Comparison of ENCODE assay signal across 8 cellular contexts in the genomic region with DNA sequence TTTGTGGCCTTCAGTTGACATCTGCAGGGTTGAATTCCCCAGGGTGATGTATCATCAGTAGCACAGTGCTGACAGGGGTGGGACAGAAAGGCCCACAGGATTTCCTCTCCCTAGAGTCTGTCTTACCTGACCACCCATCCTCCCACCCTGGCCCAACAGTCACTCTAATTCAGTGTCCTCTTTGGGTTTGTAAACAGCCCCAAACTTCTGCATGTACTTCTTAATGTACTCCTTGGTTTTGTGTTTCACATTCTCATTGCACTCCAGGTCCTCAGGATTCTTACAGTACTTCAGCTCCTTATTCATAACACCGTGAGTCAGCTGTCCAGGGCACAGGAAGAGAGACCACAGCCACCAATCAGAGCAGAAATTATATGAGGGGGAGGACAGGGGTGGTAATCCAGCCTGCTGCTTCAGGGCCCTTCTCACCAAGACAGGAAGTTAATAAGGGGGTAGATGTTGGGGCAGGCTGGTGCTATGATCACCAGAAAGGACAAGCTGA. TPM values are rescaled to one million over a fixed set of nuclear protein-coding genes. Genes with fewer than 3 reads are reported as not detected.
DNase-seq lines count a peak whose midpoint lies in the region; ATAC-seq lines count a peak whose summit lies in the region.

No MANE protein-coding gene starts in this region.

- no peak overlapping the region for H3K4me3 ChIP-seq in SJSA1
- no peak overlapping the region for H3K4me3 ChIP-seq in H7 (ENCODE audit: insufficient read depth, low read depth, low read length)

- H3K4me1 ChIP-seq in SJSA1 (replicated peaks) = peaks cover 29% of the 10 kb centered on the region

- H3K27me3 ChIP-seq in SJSA1 (replicated peaks) = no peaks in the 10 kb centered on the region
- H3K27me3 ChIP-seq in H7 (ENCODE audit: control insufficient read depth, insufficient read depth, low read length) = no peaks in the 10 kb centered on the region

- ATAC-seq in GM19397 (IDR thresholded peaks at IDR 0.05; ENCODE audit: unreplicated experiment) (peak; percentile 57), GM19467 (IDR thresholded peaks at IDR 0.05; ENCODE audit: unreplicated experiment) (no peak)
- ATAC-seq in stimulated activated naive CD8-positive, alpha-beta T cell treated with anti-CD3 and anti-CD28 coated beads, Interleukin-15, Interleukin-2, amounts not matched to agents 100 U/mL and 50 U/mL, for 24 hours = peak; percentile 84

- H3K9me3 ChIP-seq in SJSA1 (replicated peaks) = no peaks in the 10 kb centered on the region

- H3K36me3 ChIP-seq in SJSA1 (peaks cover 55% of the 10 kb centered on the region), H7 (replicated peaks; ENCODE audit: control insufficient read depth, insufficient read depth, low read length) (peaks cover 14% of the 10 kb centered on the region)

- DNase-seq in AG08395 (ENCODE audit: low spot score) (peak; percentile 79), SJSA1 (ENCODE audit: low read depth in 1 of 2, low spot score in 2 of 2) (peak; percentile 56 to 59), epithelial cell of prostate (ENCODE audit: low read depth, low spot score) (no peak), mucosa of gallbladder (ENCODE audit: low spot score) (no peak), H7 (no peak)
- peak; percentile 45 for DNase-seq in stimulated activated naive CD8-positive, alpha-beta T cell treated with anti-CD3 and anti-CD28 coated beads, Interleukin-15, Interleukin-2, amounts not matched to agents 100 U/mL and 50 U/mL, for 24 hours

- peak overlapping the region; percentile 18 for H3K27ac ChIP-seq in SJSA1
- H3K27ac ChIP-seq in epithelial cell of prostate = peak overlapping the region; percentile 38

RNA-seq across cellular contexts. Expression of a gene that starts 37.5 kb away (rescaled TPM):
- total RNA-seq in SJSA1 (2014; rRNA removed; shearing (Covaris generic)) = 0.53 and 2.0 TPM in 2 replicates
- total RNA-seq in mucosa of gallbladder = 150 TPM
- 51.6 and 65.4 TPM in 2 replicates for total RNA-seq in H7 (2014; rRNA removed; shearing (Covaris generic))

RNA-seq across cellular contexts. Expression of a gene that starts 40.4 kb away (rescaled TPM):
- total RNA-seq in SJSA1 (2014; rRNA removed; shearing (Covaris generic)) = 27.0 and 45.5 TPM in 2 replicates
- total RNA-seq in mucosa of gallbladder = 50.0 TPM
- total RNA-seq in H7 (2014; rRNA removed; shearing (Covaris generic)) = 40.0 and 40.9 TPM in 2 replicates

Comparison
In these comparisons a context has a peak if more than half of its experiments do, and no peak if none do; other contexts are left out.
1. DNase-seq: peak in AG08395 (single experiment), SJSA1 (2 of 2) and stimulated activated naive CD8-positive, alpha-beta T cell treated with anti-CD3 and anti-CD28 coated beads, Interleukin-15, Interleukin-2, amounts not matched to agents 100 U/mL and 50 U/mL, for 24 hours (single experiment); none in epithelial cell of prostate (single experiment), mucosa of gallbladder (single experiment) and H7 (single experiment).
2. RNA of a gene that starts 37.5 kb away (total RNA-seq): 150 TPM in mucosa of gallbladder (single experiment) and 51.6 to 65.4 TPM in H7; 0.53 to 2.0 TPM in SJSA1; every median in the first group is over 10 times any median in the second.